Comparison of ENCODE assay signal across 26 cellular contexts in the genomic region with DNA sequence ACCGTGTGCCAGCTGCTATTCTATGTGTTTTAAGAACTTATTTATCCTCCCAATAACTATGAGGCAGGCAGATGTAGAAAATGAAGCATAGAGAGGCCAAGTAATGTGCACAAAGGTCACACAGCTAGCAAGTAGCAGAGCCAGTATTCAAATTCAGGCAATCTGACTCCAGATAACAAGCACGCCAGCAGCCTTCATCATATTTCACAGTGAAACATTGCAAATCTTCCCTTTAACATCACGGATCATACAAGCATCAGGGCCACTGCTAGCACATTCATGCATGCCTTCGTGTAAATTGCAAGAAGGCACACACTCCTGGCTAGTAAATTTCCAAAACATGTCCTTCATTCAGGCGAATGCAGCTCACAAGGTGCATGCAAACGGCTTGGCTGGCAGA. TPM values are rescaled to one million over a fixed set of nuclear protein-coding genes. Genes with fewer than 3 reads are reported as not detected.
"Had no signal": no experiment of that assay in that cellular context is flagged by ENCODE, and none has a peak within 500 bp of the region (broad histone marks: within the 10 kb centered on the region; RNA-seq: fewer than 3 reads in every experiment).

No MANE protein-coding gene starts in this region.

- H3K27ac ChIP-seq: RWPE1 had no signal

- H3K4me3 ChIP-seq: MG63 had no signal

- DNase-seq: IMR-90, Karpas-422, KG1, MG63, NCI-H1092, NCI-H1105 treated with DMSO at 0.1 percent for 48 hours, NCI-H1417 treated with DMSO at 0.1 percent for 48 hours, NCI-H146, NCI-H1694 treated with DMSO at 0.1 percent for 48 hours, NCI-H1930, NCI-H2081, NCI-H2107, NCI-H2171 treated with DMSO at 0.1 percent for 48 hours, NCI-H345, NCI-H446 treated with DMSO at 0.1 percent for 48 hours, NCI-H510A treated with DMSO at 0.1 percent for 48 hours, NCI-H69, NCI-H774, SHP77, SK-N-SH, SW 1271 had no signal

- H3K27me3 ChIP-seq: MG63 had no signal

- H3K4me2 ChIP-seq: SK-N-SH had no signal

- ATAC-seq: HepG2, Panc1 had no signal

- H3K36me3 ChIP-seq: MG63 had no signal

- H3K9me3 ChIP-seq: MG63, SK-N-SH had no signal

RNA-seq across cellular contexts. Expression of a gene that starts 33.1 kb away (rescaled TPM):
- total RNA-seq: HT1080, SK-MEL-5 had no signal
